Comparison of ENCODE assay signal across 1 cellular context in genomic region chr14:101491841-101492240, GRCh38.
TF ChIP-seq lines count a peak whose summit lies in the region.

No MANE protein-coding gene starts in this region.

TF ChIP-seq in GM23338, 12 proteins besides CTCF, POLR2A, EP300 and RAD21 (continued from another document):
- TF ChIP-seq, protein P1, sequence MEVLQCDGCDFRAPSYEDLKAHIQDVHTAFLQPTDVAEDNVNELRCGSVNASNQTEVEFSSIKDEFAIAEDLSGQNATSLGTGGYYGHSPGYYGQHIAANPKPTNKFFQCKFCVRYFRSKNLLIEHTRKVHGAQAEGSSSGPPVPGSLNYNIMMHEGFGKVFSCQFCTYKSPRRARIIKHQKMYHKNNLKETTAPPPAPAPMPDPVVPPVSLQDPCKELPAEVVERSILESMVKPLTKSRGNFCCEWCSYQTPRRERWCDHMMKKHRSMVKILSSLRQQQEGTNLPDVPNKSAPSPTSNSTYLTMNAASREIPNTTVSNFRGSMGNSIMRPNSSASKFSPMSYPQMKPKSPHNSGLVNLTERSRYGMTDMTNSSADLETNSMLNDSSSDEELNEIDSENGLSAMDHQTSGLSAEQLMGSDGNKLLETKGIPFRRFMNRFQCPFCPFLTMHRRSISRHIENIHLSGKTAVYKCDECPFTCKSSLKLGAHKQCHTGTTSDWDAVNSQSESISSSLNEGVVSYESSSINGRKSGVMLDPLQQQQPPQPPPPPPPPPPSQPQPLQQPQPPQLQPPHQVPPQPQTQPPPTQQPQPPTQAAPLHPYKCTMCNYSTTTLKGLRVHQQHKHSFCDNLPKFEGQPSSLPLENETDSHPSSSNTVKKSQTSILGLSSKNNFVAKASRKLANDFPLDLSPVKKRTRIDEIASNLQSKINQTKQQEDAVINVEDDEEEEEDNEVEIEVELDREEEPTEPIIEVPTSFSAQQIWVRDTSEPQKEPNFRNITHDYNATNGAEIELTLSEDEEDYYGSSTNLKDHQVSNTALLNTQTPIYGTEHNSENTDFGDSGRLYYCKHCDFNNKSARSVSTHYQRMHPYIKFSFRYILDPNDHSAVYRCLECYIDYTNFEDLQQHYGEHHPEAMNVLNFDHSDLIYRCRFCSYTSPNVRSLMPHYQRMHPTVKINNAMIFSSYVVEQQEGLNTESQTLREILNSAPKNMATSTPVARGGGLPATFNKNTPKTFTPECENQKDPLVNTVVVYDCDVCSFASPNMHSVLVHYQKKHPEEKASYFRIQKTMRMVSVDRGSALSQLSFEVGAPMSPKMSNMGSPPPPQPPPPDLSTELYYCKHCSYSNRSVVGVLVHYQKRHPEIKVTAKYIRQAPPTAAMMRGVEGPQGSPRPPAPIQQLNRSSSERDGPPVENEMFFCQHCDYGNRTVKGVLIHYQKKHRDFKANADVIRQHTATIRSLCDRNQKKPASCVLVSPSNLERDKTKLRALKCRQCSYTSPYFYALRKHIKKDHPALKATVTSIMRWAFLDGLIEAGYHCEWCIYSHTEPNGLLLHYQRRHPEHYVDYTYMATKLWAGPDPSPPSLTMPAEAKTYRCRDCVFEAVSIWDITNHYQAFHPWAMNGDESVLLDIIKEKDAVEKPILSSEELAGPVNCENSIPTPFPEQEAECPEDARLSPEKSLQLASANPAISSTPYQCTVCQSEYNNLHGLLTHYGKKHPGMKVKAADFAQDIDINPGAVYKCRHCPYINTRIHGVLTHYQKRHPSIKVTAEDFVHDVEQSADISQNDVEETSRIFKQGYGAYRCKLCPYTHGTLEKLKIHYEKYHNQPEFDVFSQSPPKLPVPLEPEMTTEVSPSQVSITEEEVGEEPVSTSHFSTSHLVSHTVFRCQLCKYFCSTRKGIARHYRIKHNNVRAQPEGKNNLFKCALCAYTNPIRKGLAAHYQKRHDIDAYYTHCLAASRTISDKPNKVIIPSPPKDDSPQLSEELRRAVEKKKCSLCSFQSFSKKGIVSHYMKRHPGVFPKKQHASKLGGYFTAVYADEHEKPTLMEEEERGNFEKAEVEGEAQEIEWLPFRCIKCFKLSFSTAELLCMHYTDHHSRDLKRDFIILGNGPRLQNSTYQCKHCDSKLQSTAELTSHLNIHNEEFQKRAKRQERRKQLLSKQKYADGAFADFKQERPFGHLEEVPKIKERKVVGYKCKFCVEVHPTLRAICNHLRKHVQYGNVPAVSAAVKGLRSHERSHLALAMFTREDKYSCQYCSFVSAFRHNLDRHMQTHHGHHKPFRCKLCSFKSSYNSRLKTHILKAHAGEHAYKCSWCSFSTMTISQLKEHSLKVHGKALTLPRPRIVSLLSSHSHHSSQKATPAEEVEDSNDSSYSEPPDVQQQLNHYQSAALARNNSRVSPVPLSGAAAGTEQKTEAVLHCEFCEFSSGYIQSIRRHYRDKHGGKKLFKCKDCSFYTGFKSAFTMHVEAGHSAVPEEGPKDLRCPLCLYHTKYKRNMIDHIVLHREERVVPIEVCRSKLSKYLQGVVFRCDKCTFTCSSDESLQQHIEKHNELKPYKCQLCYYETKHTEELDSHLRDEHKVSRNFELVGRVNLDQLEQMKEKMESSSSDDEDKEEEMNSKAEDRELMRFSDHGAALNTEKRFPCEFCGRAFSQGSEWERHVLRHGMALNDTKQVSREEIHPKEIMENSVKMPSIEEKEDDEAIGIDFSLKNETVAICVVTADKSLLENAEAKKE (CRISPR knock-in tag; IDR thresholded peaks at IDR 0.05) = no peak
- TF ChIP-seq ZNF331 (CRISPR knock-in tag; IDR thresholded peaks at IDR 0.05; ENCODE audit: low read depth) (no peak), STAT1 (IDR thresholded peaks at IDR 0.05; ENCODE audit: unreplicated experiment) (no peak), EZH2phosphoT487 (IDR thresholded peaks at IDR 0.05; ENCODE audit: unreplicated experiment) (no peak), NANOG (IDR thresholded peaks at IDR 0.05; ENCODE audit: borderline replicate concordance) (no peak), JUNB (IDR thresholded peaks at IDR 0.05; ENCODE audit: unreplicated experiment) (no peak), ZNF114 (CRISPR knock-in tag; IDR thresholded peaks at IDR 0.05) (no peak)
- TF ChIP-seq, protein P2, sequence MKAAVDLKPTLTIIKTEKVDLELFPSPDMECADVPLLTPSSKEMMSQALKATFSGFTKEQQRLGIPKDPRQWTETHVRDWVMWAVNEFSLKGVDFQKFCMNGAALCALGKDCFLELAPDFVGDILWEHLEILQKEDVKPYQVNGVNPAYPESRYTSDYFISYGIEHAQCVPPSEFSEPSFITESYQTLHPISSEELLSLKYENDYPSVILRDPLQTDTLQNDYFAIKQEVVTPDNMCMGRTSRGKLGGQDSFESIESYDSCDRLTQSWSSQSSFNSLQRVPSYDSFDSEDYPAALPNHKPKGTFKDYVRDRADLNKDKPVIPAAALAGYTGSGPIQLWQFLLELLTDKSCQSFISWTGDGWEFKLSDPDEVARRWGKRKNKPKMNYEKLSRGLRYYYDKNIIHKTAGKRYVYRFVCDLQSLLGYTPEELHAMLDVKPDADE (IDR thresholded peaks at IDR 0.05) = no peak
